Comparison of ENCODE assay signal across 24 cellular contexts in the genomic region with DNA sequence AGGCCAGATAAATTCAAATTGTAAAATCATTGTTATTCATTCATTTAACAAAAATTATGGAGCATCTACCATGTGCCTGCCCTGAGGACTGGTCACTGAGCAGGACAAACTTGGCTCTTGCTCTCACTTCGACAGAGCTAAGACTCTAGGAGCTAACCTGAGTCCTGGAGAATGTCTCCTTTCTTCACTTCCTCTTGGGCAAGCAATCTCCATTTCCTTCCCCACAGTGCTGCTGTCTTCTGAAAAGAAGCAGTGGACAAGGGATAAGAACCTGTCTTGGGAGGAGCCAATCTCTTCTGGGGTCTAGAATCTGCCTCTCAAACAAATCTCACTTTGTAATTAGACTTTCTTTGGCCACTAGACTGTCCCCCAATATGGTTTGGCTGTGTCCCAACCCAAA.
DNase-seq lines count a peak whose midpoint lies in the region; ATAC-seq and TF ChIP-seq lines count a peak whose summit lies in the region.
"Had no signal": no experiment of that assay in that cellular context is flagged by ENCODE, and none has a peak within 500 bp of the region (broad histone marks: within the 10 kb centered on the region; RNA-seq: fewer than 3 reads in every experiment).

No MANE protein-coding gene starts in this region.

- DNase-seq in Kasumi-1 (lab: John Stamatoyannopoulos, UW): peak; percentile 9 to 25
- peak; percentile 5 for DNase-seq in SKM-1 (lab: John Stamatoyannopoulos, UW; ENCODE audit: unreplicated experiment)
- no peak for DNase-seq in NCI-H2227 (lab: John Stamatoyannopoulos, UW; ENCODE audit: unreplicated experiment)
- DNase-seq: C1 segment of cervical spinal cord; Caco-2; CD4-positive, alpha-beta memory T cell; GOT3; MG63; NCI-H1105; NCI-H1436 treated with DMSO at 0.1 percent for 48 hours; NCI-H187 treated with DMSO at 0.1 percent for 48 hours; NCI-H2171 treated with DMSO at 0.1 percent for 48 hours; NCI-H524; NCI-H748 treated with DMSO at 0.1 percent for 48 hours; PC-9 had no signal

- no peak overlapping the region for H3K9ac ChIP-seq in BLaER1 treated with 17β-estradiol and CSF1 and Interleukin-3, amounts not matched to agents 10 nM and 100 nM

- H4K20me1 ChIP-seq in BLaER1 treated with 17β-estradiol and CSF1 and Interleukin-3, amounts not matched to agents 10 nM and 100 nM: no peaks in the 10 kb centered on the region

- H3K36me3 ChIP-seq in BLaER1 treated with 17β-estradiol and CSF1 and Interleukin-3, amounts not matched to agents 10 nM and 100 nM: peaks cover 0 to under 1% (median 0%) of the 10 kb centered on the region in 11 experiments; a peak in 3 of 22 replicates
- no peaks in the 10 kb centered on the region for H3K36me3 ChIP-seq in neutrophil
- H3K36me3 ChIP-seq: MG63, SJSA1 had no signal

- ATAC-seq in HG03457 (IDR thresholded peaks at IDR 0.05; ENCODE audit: unreplicated experiment) (no peak), HG03469 (IDR thresholded peaks at IDR 0.05; ENCODE audit: unreplicated experiment) (no peak)
- ATAC-seq: GM12878, HCT116, HepG2, Right ventricle myocardium inferior had no signal

- no peak overlapping the region for H3K4me3 ChIP-seq in BLaER1 treated with 17β-estradiol and CSF1 and Interleukin-3, amounts not matched to agents 10 nM and 100 nM
- H3K4me3 ChIP-seq in neutrophil (ENCODE audit: low read depth in 1 of 2, low read length in 1 of 2): peak overlapping the region in 1 of 2 experiments; percentile 3
- H3K4me3 ChIP-seq: GM12878, MG63, PC-9, SJSA1 had no signal

- peaks cover 7 to 31% (median 12%) of the 10 kb centered on the region in 11 experiments for H3K9me3 ChIP-seq in BLaER1 treated with 17β-estradiol and CSF1 and Interleukin-3, amounts not matched to agents 10 nM and 100 nM (replicated peaks in 1 of 11)
- no peaks in the 10 kb centered on the region for H3K9me3 ChIP-seq in neutrophil
- H3K9me3 ChIP-seq: Caco-2, MG63, SJSA1 had no signal

- H3K27ac ChIP-seq in BLaER1 treated with 17β-estradiol and CSF1 and Interleukin-3, amounts not matched to agents 10 nM and 100 nM: no peak overlapping the region; a peak in 1 of 22 replicates
- peak overlapping the region; percentile 81 for H3K27ac ChIP-seq in neutrophil
- H3K27ac ChIP-seq: PC-9, SJSA1 had no signal

- peak overlapping the region in 8 of 11 experiments; percentile 24 to 79 (median 50); a peak in 14 of 22 replicates for H3K4me2 ChIP-seq in BLaER1 treated with 17β-estradiol and CSF1 and Interleukin-3, amounts not matched to agents 10 nM and 100 nM
- H3K4me2 ChIP-seq: PC-9 had no signal

- peaks cover 44 to 52% (median 50%) of the 10 kb centered on the region in 10 experiments for H3K4me1 ChIP-seq in BLaER1 treated with 17β-estradiol and CSF1 and Interleukin-3, amounts not matched to agents 10 nM and 100 nM
- peaks cover 45 to 53% of the 10 kb centered on the region in 2 experiments for H3K4me1 ChIP-seq in neutrophil (ENCODE audit: control insufficient read depth in 1 of 2, insufficient read depth in 1 of 2, low read depth in 1 of 2, low read length in 1 of 2)
- H3K4me1 ChIP-seq: Caco-2 had no signal

- H3K27me3 ChIP-seq in BLaER1 treated with 17β-estradiol and CSF1 and Interleukin-3, amounts not matched to agents 10 nM and 100 nM: no peaks in the 10 kb centered on the region
- H3K27me3 ChIP-seq in neutrophil: no peaks in the 10 kb centered on the region
- H3K27me3 ChIP-seq: MG63 had no signal

- TF ChIP-seq CTCF in neutrophil (IDR thresholded peaks at IDR 0.05): no peak
